25 cellular contexts compared by ENCODE assay signal in the genomic region with DNA sequence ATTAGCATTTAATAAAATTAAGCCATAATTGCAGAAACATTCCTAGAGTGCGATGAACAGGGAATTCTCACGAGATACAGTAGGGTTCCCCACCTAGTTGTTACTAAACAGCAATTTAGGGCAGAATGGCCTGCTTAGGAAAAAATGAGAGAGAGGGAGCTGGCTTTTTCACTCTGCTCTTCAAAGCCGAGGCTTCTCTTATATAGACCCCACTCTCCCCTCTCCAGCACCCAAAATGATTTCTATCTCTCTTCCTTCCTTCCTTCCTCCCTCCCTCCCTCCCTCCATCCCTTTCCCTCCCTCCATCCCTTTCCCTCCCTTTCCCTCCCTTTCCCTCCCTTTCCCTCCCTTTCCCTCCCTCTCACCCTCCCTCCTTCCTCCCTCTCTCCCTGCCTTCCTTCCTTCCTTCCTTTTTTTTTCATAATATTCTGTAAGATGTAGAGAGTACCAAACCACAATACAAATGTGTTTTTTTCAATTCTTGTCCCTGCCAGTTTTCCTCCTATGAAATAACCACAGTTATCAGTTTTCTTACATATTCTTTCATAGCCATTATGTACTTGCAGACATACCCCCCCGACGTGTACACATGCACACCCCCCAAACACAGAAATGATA. TPM values are rescaled to one million over a fixed set of nuclear protein-coding genes. Genes with fewer than 3 reads are reported as not detected.
A peak's percentile ranks its signal among the peaks of the same experiment; 100 is the strongest.
DNase-seq lines count a peak whose midpoint lies in the region; ATAC-seq, FAIRE-seq and TF ChIP-seq lines count a peak whose summit lies in the region.
"Had no signal": no experiment of that assay in that cellular context is flagged by ENCODE, and none has a peak within 500 bp of the region (broad histone marks: within the 10 kb centered on the region; RNA-seq: fewer than 3 reads in every experiment).

No MANE protein-coding gene starts in this region.

- H3K9me3 Mint-ChIP-seq in activated naive CD4-positive, alpha-beta T cell treated with anti-CD3 and anti-CD28 coated beads, Interleukin-2, amount 50 U/mL, for 24 hours, result no peaks in the 10 kb centered on the region
- H3K9me3 Mint-ChIP-seq in immature natural killer cell (no peaks in the 10 kb centered on the region), nephron progenitor cell (no peaks in the 10 kb centered on the region), MCF 10A (ENCODE audit: unreplicated experiment) (no peaks in the 10 kb centered on the region)
- H3K9me3 Mint-ChIP-seq: CD4-positive, alpha-beta T cell had no signal

- no peaks in the 10 kb centered on the region for H3K4me1 ChIP-seq in K562 (replicated peaks in 1 of 2; ENCODE audit: control insufficient read depth in 2 of 2, insufficient read depth in 2 of 2, low read length in 2 of 2)
- H3K4me1 ChIP-seq: A549, BE2C had no signal

- H3K36me3 ChIP-seq in K562 (ENCODE audit: control insufficient read depth, insufficient read depth, low read length), result peaks cover 10% of the 10 kb centered on the region; the same call in 1 of the 3 replicates
- H3K36me3 ChIP-seq: BE2C had no signal

- POLR2A ChIA-PET in K562 (lab: Yijun Ruan, JAX) (no interaction called here), MCF 10A (lab: Yijun Ruan, JAX) (no interaction called here)

- BruUV-seq in K562 (replicated peaks; lab: Mats Ljungman, UMichigan) (no TSS peak), MCF 10A (replicated peaks; lab: Mats Ljungman, UMichigan) (no TSS peak)

- H3K4me1 Mint-ChIP-seq in activated naive CD4-positive, alpha-beta T cell treated with anti-CD3 and anti-CD28 coated beads, Interleukin-2, amount 50 U/mL, for 24 hours, result peaks cover 18% of the 10 kb centered on the region
- H3K4me1 Mint-ChIP-seq in immature natural killer cell (peaks cover 64 to 96% of the 10 kb centered on the region in 2 donors), nephron progenitor cell (no peaks in the 10 kb centered on the region), MCF 10A (ENCODE audit: insufficient read depth, unreplicated experiment) (peaks cover 7% of the 10 kb centered on the region)

- H3K4me2 ChIP-seq in K562 (ENCODE audit: insufficient read depth, low read length), result no peak overlapping the region
- H3K4me2 ChIP-seq: A549; BLaER1 treated with 17β-estradiol and CSF1 and Interleukin-3, amounts not matched to agents 10 nM and 100 nM had no signal

- H3K9me1 ChIP-seq in K562 (ENCODE audit: control insufficient read depth, insufficient read depth, low read length), result no peaks in the 10 kb centered on the region

- no peak overlapping the region for H2AFZ ChIP-seq in K562 (ENCODE audit: low read depth, low read length)
- H2AFZ ChIP-seq: GM23248 had no signal

- in situ Hi-C loops in K562 (cut with MboI), result no loop called here

- no peaks in the 10 kb centered on the region for H3K9me3 ChIP-seq in K562 (replicated peaks; ENCODE audit: control insufficient read depth, insufficient read depth, low read depth, low read length)
- H3K9me3 ChIP-seq: A549, BE2C had no signal

- peak overlapping the region; percentile 82 for H3K27ac Mint-ChIP-seq in activated naive CD4-positive, alpha-beta T cell treated with anti-CD3 and anti-CD28 coated beads, Interleukin-2, amount 50 U/mL, for 24 hours
- peak overlapping the region; percentile 70 to 89 (median 88) for H3K27ac Mint-ChIP-seq in immature natural killer cell
- peak overlapping the region; percentile 20 for H3K27ac Mint-ChIP-seq in nephron progenitor cell
- no peak overlapping the region for H3K27ac Mint-ChIP-seq in MCF 10A (ENCODE audit: low read depth, unreplicated experiment)
- H3K27ac Mint-ChIP-seq: CD4-positive, alpha-beta T cell had no signal

- CTCF ChIA-PET in K562 (lab: Yijun Ruan, JAX; ENCODE audit: low intra/inter-chr PET ratio), result no interaction called here
- CTCF ChIA-PET in MCF 10A (lab: Yijun Ruan, JAX), result interaction anchor here (2.0 kb wide), 1 partner anchor 588 kb away, joined by 7 read pairs; no protein-coding TSS in a partner anchor

- whole genome bisulfite sequencing in K562 (ENCODE audit: insufficient coverage, low coverage, missing lambda C conversion rate), result 91% methylated on average over 5 of the region's 5 CpGs

- no peak for DNase-seq in activated naive CD4-positive, alpha-beta T cell treated with Interleukin-2 at 50 U/mL for 16 hours
- DNase-seq in K562 (ENCODE audit: extremely low read depth in 1 of 4, low spot score in 3 of 4), result no peak
- no peak for DNase-seq in immature natural killer cell
- DNase-seq in nephron progenitor cell, result no peak
- no peak for DNase-seq in MCF 10A (ENCODE audit: unreplicated experiment)
- DNase-seq in hypothalamus (lab: John Stamatoyannopoulos, UW), result no peak
- DNase-seq in GM19239 (ENCODE audit: insufficient read length, low spot score), result no peak
- DNase-seq: 8988T; ACHN; AML-193; BE2C; CD4-positive, alpha-beta T cell; COR-L47; DMS153; DND-41; GM23248; H7; HCEC 1CT had no signal

- TF ChIP-seq POLR2A in K562 (conservative IDR thresholded peaks at IDR 0.05), result no peak

- H3K79me2 ChIP-seq in K562 (ENCODE audit: control insufficient read depth, insufficient read depth, low read length), result no peaks in the 10 kb centered on the region

- H4K20me1 ChIP-seq in K562 (replicated peaks; ENCODE audit: control insufficient read depth, insufficient read depth, low read length), result no peaks in the 10 kb centered on the region
- H4K20me1 ChIP-seq: BLaER1 treated with 17β-estradiol and CSF1 and Interleukin-3, amounts not matched to agents 10 nM and 100 nM had no signal

- FAIRE-seq in K562 (lab: Jason Lieb, UNC), result no peak
- no peak for FAIRE-seq in GM19239 (lab: Jason Lieb, UNC)
- FAIRE-seq: A549, G401.6, GM12892, H1 had no signal

- TF ChIP-seq EP300 in K562 (IDR thresholded peaks at IDR 0.05; ENCODE audit: low read length), result no peak

- H3K27me3 ChIP-seq in K562 (ENCODE audit: control insufficient read depth in 2 of 2, insufficient read depth in 2 of 2, low read length in 2 of 2), result no peaks in the 10 kb centered on the region
- H3K27me3 ChIP-seq: BE2C; BLaER1 treated with 17β-estradiol and CSF1 and Interleukin-3, amounts not matched to agents 10 nM and 100 nM had no signal

- no peak overlapping the region for H3K9ac ChIP-seq in K562 (ENCODE audit: insufficient read depth in 1 of 2, low read depth in 2 of 2, low read length in 2 of 2)
- H3K9ac ChIP-seq: BLaER1 treated with 17β-estradiol and CSF1 and Interleukin-3, amounts not matched to agents 10 nM and 100 nM; GM23248 had no signal

- no peak overlapping the region for H3K27ac ChIP-seq in K562 (ENCODE audit: extremely low read depth, low read depth, low read length)
- H3K27ac ChIP-seq: A549; BLaER1 treated with 17β-estradiol and CSF1 and Interleukin-3, amounts not matched to agents 10 nM and 100 nM; GM23248 had no signal

- no peaks in the 10 kb centered on the region for H3K27me3 Mint-ChIP-seq in activated naive CD4-positive, alpha-beta T cell treated with anti-CD3 and anti-CD28 coated beads, Interleukin-2, amount 50 U/mL, for 24 hours
- H3K27me3 Mint-ChIP-seq in immature natural killer cell (ENCODE audit: low read depth in 3 of 3) (peaks cover 0 to 2% (median under 1%) of the 10 kb centered on the region in 3 donors), nephron progenitor cell (ENCODE audit: low read depth, poor library complexity) (no peaks in the 10 kb centered on the region), MCF 10A (ENCODE audit: insufficient read depth, unreplicated experiment) (no peaks in the 10 kb centered on the region)
- H3K27me3 Mint-ChIP-seq: CD4-positive, alpha-beta T cell had no signal

- ATAC-seq in K562, result no peak
- ATAC-seq: A549 had no signal

- H3K4me3 ChIP-seq in K562, result no peak overlapping the region
- H3K4me3 ChIP-seq: A549; BLaER1 treated with 17β-estradiol and CSF1 and Interleukin-3, amounts not matched to agents 10 nM and 100 nM; GM23248 had no signal

- no peak for TF ChIP-seq RAD21 in K562 (CRISPR knock-in tag; conservative IDR thresholded peaks at IDR 0.05 in 1 of 2, IDR thresholded peaks at IDR 0.05 in 1 of 2)

- H3K4me3 Mint-ChIP-seq in activated naive CD4-positive, alpha-beta T cell treated with anti-CD3 and anti-CD28 coated beads, Interleukin-2, amount 50 U/mL, for 24 hours, result no peak overlapping the region
- H3K4me3 Mint-ChIP-seq in immature natural killer cell (peak overlapping the region; percentile 55 to 83 (median 66)), nephron progenitor cell (no peak overlapping the region), MCF 10A (ENCODE audit: unreplicated experiment) (no peak overlapping the region)
- H3K4me3 Mint-ChIP-seq: CD14-positive monocyte; CD4-positive, alpha-beta T cell had no signal

- TF ChIP-seq CTCF in K562 (IDR thresholded peaks at IDR 0.05 in 2 of 3, conservative IDR thresholded peaks at IDR 0.05 in 1 of 3; ENCODE audit: insufficient read depth in 2 of 3, low read depth in 1 of 3, low read length in 3 of 3) (no peak), nephron progenitor cell (IDR thresholded peaks at IDR 0.05) (no peak), MCF 10A (IDR thresholded peaks at IDR 0.05; ENCODE audit: unreplicated experiment) (no peak)

- intact Hi-C loops in K562 (cut with micrococcal nuclease) (no loop called here), MCF 10A (cut with micrococcal nuclease) (no loop called here)

- peaks cover 2% of the 10 kb centered on the region for H3K36me3 Mint-ChIP-seq in activated naive CD4-positive, alpha-beta T cell treated with anti-CD3 and anti-CD28 coated beads, Interleukin-2, amount 50 U/mL, for 24 hours
- H3K36me3 Mint-ChIP-seq in immature natural killer cell (peaks cover 8 to 21% (median 18%) of the 10 kb centered on the region in 3 donors), nephron progenitor cell (ENCODE audit: low read depth) (peaks cover 16% of the 10 kb centered on the region), MCF 10A (ENCODE audit: insufficient read depth, unreplicated experiment) (no peaks in the 10 kb centered on the region)

RNA-seq across cellular contexts. Expression of gene ZCWPW2, which starts 48.1 kb away (rescaled TPM):
- 0.72 and 2.2 TPM in 2 replicates for total RNA-seq in K562 (2011; cell fraction: chromatin; rRNA removed; ENCODE audit: low replicate concordance)
- 0.53 TPM in 1 of 2 replicates, not detected in the other for total RNA-seq in K562 (2011; cell fraction: nucleolus; rRNA removed)
- total RNA-seq in K562 (2011; cell fraction: nucleoplasm; rRNA removed), result 0.92 TPM in 1 of 2 replicates, not detected in the other
- total RNA-seq in K562 (2014; rRNA removed), result 0.24 and 0.77 TPM in 2 replicates
- total RNA-seq in K562 (2014; rRNA removed; fragmentation: Illumina TruSeq; extraction: Trizol), result 0.13 and 0.44 TPM in 2 replicates
- total RNA-seq in K562 (2015; rRNA removed; fragmentation: Illumina TruSeq; extraction: Trizol), result 0.22 and 0.41 TPM in 2 replicates
- total RNA-seq in K562 (2021), result 0.47 and 0.60 TPM in 2 replicates
- polyA plus RNA-seq in K562 (2011; rRNA removed), result 0.24 and 0.60 TPM in 2 replicates
- polyA plus RNA-seq in K562 (2011; cell fraction: cytosol; rRNA removed), result 0.10 TPM in 1 of 2 replicates, not detected in the other
- polyA plus RNA-seq in K562 (2011; cell fraction: nucleus; rRNA removed), result 0.44 TPM in 1 of 2 replicates, not detected in the other
- polyA plus RNA-seq in K562 (2012), result 0.24 and 0.35 TPM in 2 replicates
- polyA plus RNA-seq in K562 (2014; fragmentation: Illumina TruSeq; extraction: Trizol), result 0.10 TPM in 2 replicates
- under 1 TPM; 0.62 to 0.73 TPM for polyA plus RNA-seq in K562 (2014; fragmentation: Nextera tagmentation; extraction: Ambion mirVana)
- polyA plus RNA-seq in K562 (2014; rRNA removed), result 0.15 and 0.40 TPM in 2 replicates
- polyA minus RNA-seq in K562 (2011; rRNA and poly(A)+ RNA removed), result 0.46 and 0.96 TPM in 2 replicates
- not detected in 2 replicates for polyA minus RNA-seq in K562 (2011; cell fraction: cytosol; rRNA and poly(A)+ RNA removed)
- polyA minus RNA-seq in K562 (2011; cell fraction: nucleus; rRNA and poly(A)+ RNA removed), result 1.1 TPM in 1 of 2 replicates, not detected in the other
- polyA plus RNA-seq in immature natural killer cell, result under 1 TPM in 2 of 3 donors, not detected in 1; 0.46 to 0.56 TPM
- 0.77 and 1.0 TPM in 2 replicates for total RNA-seq in MCF 10A (2022)

RNA-seq across cellular contexts. Expression of gene AZI2, which starts 48.2 kb away (rescaled TPM):
- total RNA-seq in K562 (2011; cell fraction: chromatin; rRNA removed; ENCODE audit: low replicate concordance), result 22.6 and 96.7 TPM in 2 replicates
- total RNA-seq in K562 (2011; cell fraction: nucleolus; rRNA removed), result 13.2 and 20.0 TPM in 2 replicates
- 41.9 and 68.2 TPM in 2 replicates for total RNA-seq in K562 (2011; cell fraction: nucleoplasm; rRNA removed)
- 28.5 and 35.5 TPM in 2 replicates for total RNA-seq in K562 (2014; rRNA removed)
- 70.2 and 77.3 TPM in 2 replicates for total RNA-seq in K562 (2014; rRNA removed; fragmentation: Illumina TruSeq; extraction: Trizol)
- 62.1 and 63.8 TPM in 2 replicates for total RNA-seq in K562 (2015; rRNA removed; fragmentation: Illumina TruSeq; extraction: Trizol)
- 54.9 and 61.5 TPM in 2 replicates for total RNA-seq in K562 (2021)
- polyA plus RNA-seq in K562 (2011; rRNA removed), result 87.2 and 96.3 TPM in 2 replicates
- polyA plus RNA-seq in K562 (2011; cell fraction: cytosol; rRNA removed), result 18.7 and 33.0 TPM in 2 replicates
- 65.7 and 132 TPM in 2 replicates for polyA plus RNA-seq in K562 (2011; cell fraction: nucleus; rRNA removed)
- polyA plus RNA-seq in K562 (2012), result 62.8 and 91.2 TPM in 2 replicates
- polyA plus RNA-seq in K562 (2014; fragmentation: Illumina TruSeq; extraction: Trizol), result 78.7 and 89.9 TPM in 2 replicates
- 10 to 100 TPM; 72.0 to 90.2 TPM for polyA plus RNA-seq in K562 (2014; fragmentation: Nextera tagmentation; extraction: Ambion mirVana)
- 43.6 and 46.9 TPM in 2 replicates for polyA plus RNA-seq in K562 (2014; rRNA removed)
- polyA minus RNA-seq in K562 (2011; rRNA and poly(A)+ RNA removed), result 73.3 and 93.8 TPM in 2 replicates
- 26.6 and 33.4 TPM in 2 replicates for polyA minus RNA-seq in K562 (2011; cell fraction: cytosol; rRNA and poly(A)+ RNA removed)
- polyA minus RNA-seq in K562 (2011; cell fraction: nucleus; rRNA and poly(A)+ RNA removed), result 59.8 and 112 TPM in 2 replicates
- polyA plus RNA-seq in immature natural killer cell, result 10 to 100 TPM; 36.7 to 50.6 (median 38.1) TPM
- total RNA-seq in MCF 10A (2022), result 140 and 177 TPM in 2 replicates

RNA-seq across cellular contexts. Expression of gene CMC1, which starts 59.0 kb away (rescaled TPM):
- total RNA-seq in K562 (2011; cell fraction: chromatin; rRNA removed; ENCODE audit: low replicate concordance), result 10.8 and 42.1 TPM in 2 replicates
- total RNA-seq in K562 (2011; cell fraction: nucleolus; rRNA removed), result 8.3 and 11.2 TPM in 2 replicates
- total RNA-seq in K562 (2011; cell fraction: nucleoplasm; rRNA removed), result 22.1 and 38.3 TPM in 2 replicates
- 15.9 and 18.0 TPM in 2 replicates for total RNA-seq in K562 (2014; rRNA removed)
- 52.9 and 57.6 TPM in 2 replicates for total RNA-seq in K562 (2014; rRNA removed; fragmentation: Illumina TruSeq; extraction: Trizol)
- total RNA-seq in K562 (2015; rRNA removed; fragmentation: Illumina TruSeq; extraction: Trizol), result 35.6 and 40.3 TPM in 2 replicates
- 38.8 and 42.9 TPM in 2 replicates for total RNA-seq in K562 (2021)
- polyA plus RNA-seq in K562 (2011; rRNA removed), result 58.5 and 74.6 TPM in 2 replicates
- 12.2 and 20.4 TPM in 2 replicates for polyA plus RNA-seq in K562 (2011; cell fraction: cytosol; rRNA removed)
- 15.2 and 25.7 TPM in 2 replicates for polyA plus RNA-seq in K562 (2011; cell fraction: nucleus; rRNA removed)
- 41.7 and 73.9 TPM in 2 replicates for polyA plus RNA-seq in K562 (2012)
- polyA plus RNA-seq in K562 (2014; fragmentation: Illumina TruSeq; extraction: Trizol), result 19.8 and 44.7 TPM in 2 replicates
- polyA plus RNA-seq in K562 (2014; fragmentation: Nextera tagmentation; extraction: Ambion mirVana), result 10 to 100 TPM; 48.9 to 56.8 TPM
- 50.9 and 59.0 TPM in 2 replicates for polyA plus RNA-seq in K562 (2014; rRNA removed)
- polyA minus RNA-seq in K562 (2011; rRNA and poly(A)+ RNA removed), result 12.4 and 13.6 TPM in 2 replicates
- 8.9 and 13.5 TPM in 2 replicates for polyA minus RNA-seq in K562 (2011; cell fraction: cytosol; rRNA and poly(A)+ RNA removed)
- 34.2 and 50.4 TPM in 2 replicates for polyA minus RNA-seq in K562 (2011; cell fraction: nucleus; rRNA and poly(A)+ RNA removed)
- 100 to 1,000 TPM; 471 to 902 (median 536) TPM for polyA plus RNA-seq in immature natural killer cell
- 31.9 and 35.4 TPM in 2 replicates for total RNA-seq in MCF 10A (2022)

Comparison
In these comparisons a context has a peak if more than half of its experiments do, and no peak if none do; other contexts are left out.
1. H3K4me3 Mint-ChIP-seq: peak in immature natural killer cell (5 of 5); none in activated naive CD4-positive, alpha-beta T cell treated with anti-CD3 and anti-CD28 coated beads, Interleukin-2, amount 50 U/mL, for 24 hours (single experiment), nephron progenitor cell (single experiment) and MCF 10A (single experiment).